In the genomic region with DNA sequence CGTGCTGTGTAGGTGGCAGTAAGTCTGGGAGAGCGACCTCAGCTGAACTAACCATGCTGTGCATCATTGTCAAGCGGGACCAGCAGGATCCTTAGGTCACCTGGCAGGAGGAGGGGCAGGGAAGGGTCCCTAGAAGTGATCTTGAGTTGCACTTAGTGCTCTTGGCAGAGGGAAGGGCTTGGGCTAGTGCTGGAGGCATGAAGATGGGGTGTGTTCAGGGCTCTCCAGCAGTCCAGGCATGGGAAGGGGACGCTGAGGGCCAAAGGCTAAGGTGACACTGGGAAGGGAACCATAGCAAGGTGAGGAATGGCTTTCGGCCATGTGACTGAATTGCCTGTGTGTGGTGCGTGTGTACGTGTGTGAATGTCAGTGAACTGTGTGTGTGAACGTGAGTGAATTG, we compare ENCODE assay signal across 14 cellular contexts. TPM values are rescaled to one million over a fixed set of nuclear protein-coding genes. Genes with fewer than 3 reads are reported as not detected.
DNase-seq lines count a peak whose midpoint lies in the region; ATAC-seq and TF ChIP-seq lines count a peak whose summit lies in the region.
"Not testable (repeated sequence)": the region's sequence is repeated elsewhere in the genome, so short reads cannot be mapped to it uniquely, and the experiment has no call there.
"Had no signal": no experiment of that assay in that cellular context is flagged by ENCODE, and none has a peak within 500 bp of the region (broad histone marks: within the 10 kb centered on the region; RNA-seq: fewer than 3 reads in every experiment).

No MANE protein-coding gene starts in this region.

- not testable (repeated sequence) for H3K9me3 Mint-ChIP-seq in activated T-helper 1 cell treated with anti-CD3 and anti-CD28 coated beads, Interleukin-12 subunit alpha, Interleukin-12 subunit beta, Interleukin-2, Interleukin-4 antibody, amounts not matched to agents 30 ng/mL and 10 ng/mL and 1 ng/mL, durations not matched to agents 14 hours and 24 hours and 36 hours; endothelial cell (ENCODE audit: unreplicated experiment)

- not testable (repeated sequence) for H3K9me3 ChIP-seq in iPS-15b (ENCODE audit: control insufficient read depth, insufficient read depth, low read length); lung (ENCODE audit: control insufficient read depth in 2 of 2, insufficient read depth in 1 of 2, low read length in 1 of 2); upper lobe of right lung

- H3K27ac ChIP-seq in lung (ENCODE audit: low read depth in 1 of 2, low read length in 1 of 2); upper lobe of right lung: not testable (repeated sequence)

- not testable (repeated sequence) for TF ChIP-seq CTCF in endothelial cell (IDR thresholded peaks at IDR 0.05; ENCODE audit: unreplicated experiment); lung (IDR thresholded peaks at IDR 0.05; ENCODE audit: control extremely low read depth, extremely low read depth); upper lobe of right lung (IDR thresholded peaks at IDR 0.05)

- H3K4me3 Mint-ChIP-seq in activated T-helper 1 cell treated with anti-CD3 and anti-CD28 coated beads, Interleukin-12 subunit alpha, Interleukin-12 subunit beta, Interleukin-2, Interleukin-4 antibody, amounts not matched to agents 30 ng/mL and 10 ng/mL and 1 ng/mL, durations not matched to agents 14 hours and 24 hours and 36 hours; endothelial cell (ENCODE audit: unreplicated experiment): not testable (repeated sequence)

- not testable (repeated sequence) for H3K27me3 Mint-ChIP-seq in activated T-helper 1 cell treated with anti-CD3 and anti-CD28 coated beads, Interleukin-12 subunit alpha, Interleukin-12 subunit beta, Interleukin-2, Interleukin-4 antibody, amounts not matched to agents 30 ng/mL and 10 ng/mL and 1 ng/mL, durations not matched to agents 14 hours and 24 hours and 36 hours (ENCODE audit: insufficient read depth); endothelial cell (ENCODE audit: unreplicated experiment)

- H3K27me3 ChIP-seq in iPS-15b (ENCODE audit: control insufficient read depth, insufficient read depth, low read length); lung (ENCODE audit: control insufficient read depth, insufficient read depth); upper lobe of right lung: not testable (repeated sequence)

- not testable (repeated sequence) for H3K4me1 ChIP-seq in iPS-15b (ENCODE audit: control insufficient read depth, insufficient read depth, low read length); lung (ENCODE audit: control insufficient read depth in 2 of 2, insufficient read depth in 2 of 2, low read length in 2 of 2); upper lobe of right lung

- H3K4me3 ChIP-seq in iPS-15b (ENCODE audit: low read depth, low read length): peak overlapping the region; percentile 26
- H3K4me3 ChIP-seq in lung, upper lobe of right lung: not testable (repeated sequence)

- not testable (repeated sequence) for H3K36me3 Mint-ChIP-seq in activated T-helper 1 cell treated with anti-CD3 and anti-CD28 coated beads, Interleukin-12 subunit alpha, Interleukin-12 subunit beta, Interleukin-2, Interleukin-4 antibody, amounts not matched to agents 30 ng/mL and 10 ng/mL and 1 ng/mL, durations not matched to agents 14 hours and 24 hours and 36 hours (ENCODE audit: low read depth); endothelial cell (ENCODE audit: low read depth, unreplicated experiment)

- intact Hi-C loops in activated T-helper 1 cell treated with anti-CD3 and anti-CD28 coated beads, Interleukin-12 subunit alpha, Interleukin-12 subunit beta, Interleukin-2, Interleukin-4 antibody, amounts not matched to agents 30 ng/mL and 10 ng/mL and 1 ng/mL, durations not matched to agents 14 hours and 24 hours and 36 hours (cut with micrococcal nuclease); upper lobe of right lung (cut with DNase I): not testable (repeated sequence)

- DNase-seq in activated T-helper 1 cell treated with anti-CD3 and anti-CD28 coated beads, Interleukin-12 subunit alpha, Interleukin-12 subunit beta, Interleukin-2, Interleukin-4 antibody, amounts not matched to agents 30 ng/mL and 10 ng/mL and 1 ng/mL, durations not matched to agents 14 hours and 24 hours and 36 hours (ENCODE audit: low spot score); endothelial cell (ENCODE audit: low spot score); upper lobe of right lung: not testable (repeated sequence)
- DNase-seq in lung (ENCODE audit: low spot score): peak; percentile 42

- not testable (repeated sequence) for H3K36me3 ChIP-seq in iPS-15b (ENCODE audit: control insufficient read depth, insufficient read depth, low read length); lung (ENCODE audit: control insufficient read depth in 2 of 2, insufficient read depth in 2 of 2, low read length in 2 of 2); upper lobe of right lung

- ATAC-seq in lung (ENCODE audit: insufficient read depth, low FRiP score): not testable (repeated sequence)
- peak; percentile 39 for ATAC-seq in upper lobe of right lung

- peak overlapping the region; percentile 14 for H3K27ac Mint-ChIP-seq in activated T-helper 1 cell treated with anti-CD3 and anti-CD28 coated beads, Interleukin-12 subunit alpha, Interleukin-12 subunit beta, Interleukin-2, Interleukin-4 antibody, amounts not matched to agents 30 ng/mL and 10 ng/mL and 1 ng/mL, durations not matched to agents 14 hours and 24 hours and 36 hours
- peak overlapping the region; percentile 71 for H3K27ac Mint-ChIP-seq in endothelial cell (ENCODE audit: unreplicated experiment)

- peaks cover 11% of the 10 kb centered on the region for H3K4me1 Mint-ChIP-seq in activated T-helper 1 cell treated with anti-CD3 and anti-CD28 coated beads, Interleukin-12 subunit alpha, Interleukin-12 subunit beta, Interleukin-2, Interleukin-4 antibody, amounts not matched to agents 30 ng/mL and 10 ng/mL and 1 ng/mL, durations not matched to agents 14 hours and 24 hours and 36 hours (ENCODE audit: low read depth)
- H3K4me1 Mint-ChIP-seq in endothelial cell (ENCODE audit: unreplicated experiment): not testable (repeated sequence)

- H3K9ac ChIP-seq in iPS-15b (ENCODE audit: low read depth, low read length): not testable (repeated sequence)

- WGBS in lung, 2 donors: 85% methylated on average over 8 of the region's 8 CpGs; no CpG with 5 or more reads in 1 of the 2 donors

RNA-seq across cellular contexts. Expression of gene GSTT2, which starts 6.2 kb away (rescaled TPM):
- total RNA-seq in activated T-helper 1 cell treated with anti-CD3 and anti-CD28 coated beads, Interleukin-12 subunit alpha, Interleukin-12 subunit beta, Interleukin-2, Interleukin-4 antibody, amounts not matched to agents 30 ng/mL and 10 ng/mL and 1 ng/mL, durations not matched to agents 14 hours and 24 hours and 36 hours: not detected in 2 replicates
- total RNA-seq in endothelial cell (ENCODE audit: unreplicated experiment): not detected
- 1 to 10 TPM in 1 of 2 donors, not detected in 1; 4.9 TPM for total RNA-seq in lung
- 1 to 10 TPM in 1 of 2 donors, under 1 TPM in 1; 0.22 to 3.1 TPM for polyA plus RNA-seq in lung
- total RNA-seq in upper lobe of right lung: 1.1 TPM
- total RNA-seq: A673; CD4-positive, alpha-beta memory T cell; CD4-positive, CD25-positive, alpha-beta regulatory T cell; CD8-positive, alpha-beta memory T cell; Daoy; G401; GM12878 had no signal
- polyA plus RNA-seq: CD14-positive monocyte; CD4-positive, alpha-beta memory T cell; CD4-positive, CD25-positive, alpha-beta regulatory T cell; CD8-positive, alpha-beta memory T cell; GM12878 had no signal

RNA-seq across cellular contexts. Expression of gene DDT, which starts 11.8 kb away (rescaled TPM):
- 94.7 and 115 TPM in 2 replicates for total RNA-seq in activated T-helper 1 cell treated with anti-CD3 and anti-CD28 coated beads, Interleukin-12 subunit alpha, Interleukin-12 subunit beta, Interleukin-2, Interleukin-4 antibody, amounts not matched to agents 30 ng/mL and 10 ng/mL and 1 ng/mL, durations not matched to agents 14 hours and 24 hours and 36 hours
- total RNA-seq in endothelial cell (ENCODE audit: unreplicated experiment) (73.5 TPM), lung (100 to 1,000 TPM; 111 to 130 TPM), upper lobe of right lung (88.7 TPM)
- polyA plus RNA-seq in lung: 100 to 1,000 TPM; 221 to 268 TPM
- total RNA-seq: G401 had no signal

RNA-seq across cellular contexts. Expression of gene GSTT4, which starts 19.2 kb away (rescaled TPM):
- total RNA-seq in activated T-helper 1 cell treated with anti-CD3 and anti-CD28 coated beads, Interleukin-12 subunit alpha, Interleukin-12 subunit beta, Interleukin-2, Interleukin-4 antibody, amounts not matched to agents 30 ng/mL and 10 ng/mL and 1 ng/mL, durations not matched to agents 14 hours and 24 hours and 36 hours: not detected in 2 replicates
- total RNA-seq in endothelial cell (ENCODE audit: unreplicated experiment): not detected
- total RNA-seq in lung: not detected
- polyA plus RNA-seq in lung: not detected
- not detected for total RNA-seq in upper lobe of right lung
- total RNA-seq: A673; CD4-positive, alpha-beta memory T cell; CD4-positive, CD25-positive, alpha-beta regulatory T cell; CD8-positive, alpha-beta memory T cell; Daoy; G401; GM12878 had no signal
- polyA plus RNA-seq: AG04450; CD14-positive monocyte; CD4-positive, alpha-beta memory T cell; CD4-positive, CD25-positive, alpha-beta regulatory T cell; CD8-positive, alpha-beta memory T cell; GM12878 had no signal

RNA-seq across cellular contexts. Expression of gene DDTL, which starts 19.4 kb away (rescaled TPM):
- 4.0 and 4.7 TPM in 2 replicates for total RNA-seq in activated T-helper 1 cell treated with anti-CD3 and anti-CD28 coated beads, Interleukin-12 subunit alpha, Interleukin-12 subunit beta, Interleukin-2, Interleukin-4 antibody, amounts not matched to agents 30 ng/mL and 10 ng/mL and 1 ng/mL, durations not matched to agents 14 hours and 24 hours and 36 hours
- total RNA-seq in endothelial cell (ENCODE audit: unreplicated experiment) (1.4 TPM), lung (1 to 10 TPM in 1 of 2 donors, under 1 TPM in 1; 0.37 to 3.5 TPM), upper lobe of right lung (2.5 TPM)
- 1 to 10 TPM; 1.4 to 4.4 TPM for polyA plus RNA-seq in lung
- total RNA-seq: A673; CD8-positive, alpha-beta memory T cell; G401 had no signal

RNA-seq across cellular contexts. Expression of gene CABIN1, which starts 25.0 kb away (rescaled TPM):
- total RNA-seq in activated T-helper 1 cell treated with anti-CD3 and anti-CD28 coated beads, Interleukin-12 subunit alpha, Interleukin-12 subunit beta, Interleukin-2, Interleukin-4 antibody, amounts not matched to agents 30 ng/mL and 10 ng/mL and 1 ng/mL, durations not matched to agents 14 hours and 24 hours and 36 hours: 97.6 and 98.1 TPM in 2 replicates
- 61.2 TPM for total RNA-seq in endothelial cell (ENCODE audit: unreplicated experiment)
- 100 to 1,000 TPM in 1 of 2 donors, 10 to 100 TPM in 1; 69.1 to 109 TPM for total RNA-seq in lung
- polyA plus RNA-seq in lung: 10 to 100 TPM; 22.4 to 44.9 TPM
- total RNA-seq in upper lobe of right lung: 92.0 TPM
- total RNA-seq: G401 had no signal
